ENCODE assay signal across 20 cellular contexts in genomic region chr13:37473035-37473434, GRCh38.
DNase-seq lines count a peak whose midpoint lies in the region; ATAC-seq and TF ChIP-seq lines count a peak whose summit lies in the region.
"Had no signal": no experiment of that assay in that cellular context is flagged by ENCODE, and none has a peak within 500 bp of the region (broad histone marks: within the 10 kb centered on the region; RNA-seq: fewer than 3 reads in every experiment).

No MANE protein-coding gene starts in this region.

- H3K4me3 Mint-ChIP-seq in WTC11, result no peak overlapping the region
- no peak overlapping the region for H3K4me3 Mint-ChIP-seq in activated T-cell treated with anti-CD3 and anti-CD28 coated beads, Interleukin-2, amount 50 U/mL, for 24 hours
- H3K4me3 Mint-ChIP-seq: B cell had no signal

- peak; percentile 17 for DNase-seq in D341Med (ENCODE audit: low spot score)
- DNase-seq in HCT116 (ENCODE audit: low read depth, low spot score), result no peak
- DNase-seq in WTC11 (ENCODE audit: low spot score), result peak; percentile 53
- peak; percentile 42 for DNase-seq in mesendoderm
- DNase-seq in activated T-cell treated with anti-CD3 and anti-CD28 coated beads, Interleukin-2, amount 50 U/mL, for 24 hours, result no peak
- DNase-seq: activated CD4-positive, alpha-beta T cell treated with anti-CD3 and anti-CD28 coated beads for 48 hours; activated naive CD4-positive, alpha-beta T cell treated with anti-CD3 and anti-CD28 coated beads, Interleukin-2, amount 50 U/mL, for 16 hours; activated T-cell treated with anti-CD3 and anti-CD28 coated beads for 4 hours; lower lobe of right lung; NCI-H1694 treated with DMSO at 0.1 percent for 48 hours; NCI-H510A treated with DMSO at 0.1 percent for 48 hours; pancreas; stimulated activated CD4-positive, alpha-beta T cell treated with anti-CD3 and anti-CD28 coated beads, Interleukin-4, amount 100 ng/mL, for 4 hours; stimulated activated CD8-positive, alpha-beta memory T cell treated with anti-CD3 and anti-CD28 coated beads, Interleukin-4, amount 100 ng/mL, for 48 hours had no signal

- no peak overlapping the region for H3K4ac ChIP-seq in mesendoderm (ENCODE audit: low read depth, low read length)

- H2BK120ac ChIP-seq in mesendoderm (ENCODE audit: low read depth, low read length), result no peak overlapping the region

- WGBS in mesendoderm (ENCODE audit: extremely low coverage, insufficient coverage, low lambda C conversion rate), result no CpG with 5 or more reads among the region's 5 CpGs

- H3K36me3 Mint-ChIP-seq in WTC11, result no peaks in the 10 kb centered on the region
- no peaks in the 10 kb centered on the region for H3K36me3 Mint-ChIP-seq in activated T-cell treated with anti-CD3 and anti-CD28 coated beads, Interleukin-2, amount 50 U/mL, for 24 hours (ENCODE audit: low read depth)

- H3K79me1 ChIP-seq in mesendoderm (ENCODE audit: low read length), result no peaks in the 10 kb centered on the region

- CTCF ChIA-PET in HCT116 (lab: Charles Lee), result no interaction called here
- CTCF ChIA-PET in WTC11 (lab: Charles Lee), result no interaction called here

- H3K4me2 ChIP-seq in HCT116 (ENCODE audit: low read length) (no peak overlapping the region), mesendoderm (ENCODE audit: low read length) (no peak overlapping the region)

- H3K18ac ChIP-seq in mesendoderm (ENCODE audit: low read length), result no peak overlapping the region

- no peak overlapping the region for H2BK5ac ChIP-seq in mesendoderm (ENCODE audit: low read length)

- TF ChIP-seq CTCF in HCT116 (IDR thresholded peaks at IDR 0.05 in 2 of 3, conservative IDR thresholded peaks at IDR 0.05 in 1 of 3; ENCODE audit: borderline replicate concordance in 1 of 3, insufficient read depth in 1 of 3, low read depth in 2 of 3, low read length in 2 of 3), result peak in 2 of 3 experiments; percentile 15 to 30; a peak in 2 of 6 replicates
- peak; percentile 51; the same call in 1 of the 2 replicates for TF ChIP-seq CTCF in WTC11 (IDR thresholded peaks at IDR 0.05)

- H3K4me3 ChIP-seq in HCT116 (replicated peaks in 1 of 2; ENCODE audit: low read depth in 1 of 2, low read length in 2 of 2), result no peak overlapping the region
- H3K4me3 ChIP-seq in mesendoderm (ENCODE audit: low read length), result no peak overlapping the region
- H3K4me3 ChIP-seq: coronary artery, lower lobe of right lung, pancreas, SK-N-MC, skin epidermis had no signal

- no peak overlapping the region for H3K56ac ChIP-seq in mesendoderm (ENCODE audit: low read length)

- intact Hi-C loops in HCT116 (cut with micrococcal nuclease), result no loop called here

- POLR2A ChIA-PET in HCT116 (lab: Charles Lee), result no interaction called here
- POLR2A ChIA-PET in WTC11 (lab: Charles Lee), result no interaction called here

- no peak overlapping the region for H4K5ac ChIP-seq in mesendoderm (ENCODE audit: low read length)

- H4K8ac ChIP-seq in mesendoderm (ENCODE audit: low read depth, low read length), result no peak overlapping the region

- RAD21 ChIA-PET in HCT116 (lab: Charles Lee; ENCODE audit: low non-redundant PET in 1 of 2, low total read pairs in 2 of 2, uncharacterized antibody in 2 of 2, unreplicated experiment in 2 of 2), result no interaction called here

- peaks cover 4 to 30% of the 10 kb centered on the region in 2 experiments; a peak in 2 of 4 replicates for H3K9me3 ChIP-seq in HCT116 (ENCODE audit: control insufficient read depth in 1 of 2, insufficient read depth in 1 of 2, low read depth in 1 of 2, low read length in 2 of 2)
- H3K9me3 ChIP-seq: lower lobe of right lung, pancreas had no signal

- H3K27ac ChIP-seq in HCT116 (ENCODE audit: low read depth, low read length) (no peak overlapping the region), mesendoderm (ENCODE audit: low read depth, low read length) (no peak overlapping the region)
- H3K27ac ChIP-seq: coronary artery, lower lobe of right lung, pancreas, SK-N-MC, skin epidermis had no signal

- TF ChIP-seq RAD21 in HCT116 (IDR thresholded peaks at IDR 0.05; ENCODE audit: low read depth), result no peak

- no peak overlapping the region for H3K27ac Mint-ChIP-seq in WTC11
- no peak overlapping the region for H3K27ac Mint-ChIP-seq in activated T-cell treated with anti-CD3 and anti-CD28 coated beads, Interleukin-2, amount 50 U/mL, for 24 hours
- H3K27ac Mint-ChIP-seq: B cell had no signal

- no peak for ATAC-seq in HCT116
- ATAC-seq in WTC11, result peak; percentile 94
- no peak for ATAC-seq in GM19351 (IDR thresholded peaks at IDR 0.05; ENCODE audit: unreplicated experiment)
- ATAC-seq in HG02759 (IDR thresholded peaks at IDR 0.05; ENCODE audit: unreplicated experiment), result no peak
- ATAC-seq: lower lobe of right lung, pancreas had no signal

- H3K9me2 ChIP-seq in HCT116 (ENCODE audit: insufficient read depth), result no peaks in the 10 kb centered on the region

- H2AK5ac ChIP-seq in mesendoderm (ENCODE audit: low read length), result no peak overlapping the region

- H3K4me1 Mint-ChIP-seq in WTC11, result peaks cover 15% of the 10 kb centered on the region
- no peaks in the 10 kb centered on the region for H3K4me1 Mint-ChIP-seq in activated T-cell treated with anti-CD3 and anti-CD28 coated beads, Interleukin-2, amount 50 U/mL, for 24 hours (ENCODE audit: low read depth)
- H3K4me1 Mint-ChIP-seq: B cell had no signal

- H3K36me3 ChIP-seq in HCT116 (ENCODE audit: control insufficient read depth in 1 of 2, insufficient read depth in 2 of 2, low read length in 2 of 2), result no peaks in the 10 kb centered on the region
- no peaks in the 10 kb centered on the region for H3K36me3 ChIP-seq in mesendoderm (ENCODE audit: control insufficient read depth, insufficient read depth, low read length)
- H3K36me3 ChIP-seq: lower lobe of right lung, pancreas had no signal

- H3K9ac ChIP-seq in HCT116 (ENCODE audit: low read length), result no peak overlapping the region
- H3K9ac ChIP-seq in mesendoderm (ENCODE audit: low read length), result no peak overlapping the region

- H2AFZ ChIP-seq in HCT116 (ENCODE audit: low read depth, low read length, poor library complexity, severe bottlenecking), result no peak overlapping the region

- H3K4me1 ChIP-seq in HCT116 (ENCODE audit: control insufficient read depth in 1 of 2, insufficient read depth in 2 of 2, low read length in 2 of 2) (no peaks in the 10 kb centered on the region), mesendoderm (ENCODE audit: control insufficient read depth, low read depth, low read length) (no peaks in the 10 kb centered on the region)
- H3K4me1 ChIP-seq: lower lobe of right lung, pancreas had no signal

- no peaks in the 10 kb centered on the region for H4K20me1 ChIP-seq in HCT116 (ENCODE audit: insufficient read depth)

- H3K23ac ChIP-seq in mesendoderm (ENCODE audit: low read length), result no peak overlapping the region

- BruUV-seq in HCT116 (replicated peaks; lab: Mats Ljungman, UMichigan), result no TSS peak

- TF ChIP-seq POLR2A in HCT116 (IDR thresholded peaks at IDR 0.05; ENCODE audit: borderline replicate concordance, extremely low read depth, insufficient read depth, insufficient read length), result no peak

- H2BK15ac ChIP-seq in mesendoderm (replicated peaks; ENCODE audit: low read depth), result no peak overlapping the region

- H3K79me2 ChIP-seq in HCT116 (ENCODE audit: insufficient read depth, low read length) (no peaks in the 10 kb centered on the region), mesendoderm (ENCODE audit: control insufficient read depth, insufficient read depth, low read length) (no peaks in the 10 kb centered on the region)

- H3K9me3 Mint-ChIP-seq in WTC11, result peaks cover 12% of the 10 kb centered on the region
- peaks cover 11% of the 10 kb centered on the region for H3K9me3 Mint-ChIP-seq in activated T-cell treated with anti-CD3 and anti-CD28 coated beads, Interleukin-2, amount 50 U/mL, for 24 hours

- H3K27me3 ChIP-seq in HCT116 (ENCODE audit: insufficient read depth, low read length), result no peaks in the 10 kb centered on the region
- no peaks in the 10 kb centered on the region for H3K27me3 ChIP-seq in mesendoderm (ENCODE audit: insufficient read depth, low read length, poor library complexity)
- H3K27me3 ChIP-seq: pancreas had no signal

- peaks cover 35% of the 10 kb centered on the region for H3K27me3 Mint-ChIP-seq in WTC11 (ENCODE audit: low read depth)
- H3K27me3 Mint-ChIP-seq in activated T-cell treated with anti-CD3 and anti-CD28 coated beads, Interleukin-2, amount 50 U/mL, for 24 hours, result no peaks in the 10 kb centered on the region
- H3K27me3 Mint-ChIP-seq: B cell had no signal

TF ChIP-seq in HCT116, 20 proteins besides CTCF, POLR2A, EP300 and RAD21:
- TF ChIP-seq, protein P1, sequence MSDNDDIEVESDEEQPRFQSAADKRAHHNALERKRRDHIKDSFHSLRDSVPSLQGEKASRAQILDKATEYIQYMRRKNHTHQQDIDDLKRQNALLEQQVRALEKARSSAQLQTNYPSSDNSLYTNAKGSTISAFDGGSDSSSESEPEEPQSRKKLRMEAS (IDR thresholded peaks at IDR 0.05), result no peak
- TF ChIP-seq FOSL1 (IDR thresholded peaks at IDR 0.05; ENCODE audit: low read depth) (no peak), CEBPB (IDR thresholded peaks at IDR 0.05; ENCODE audit: low read depth) (no peak), ZFX (IDR thresholded peaks at IDR 0.05) (no peak)

TF ChIP-seq in WTC11, 78 proteins besides CTCF, POLR2A, EP300 and RAD21 (continues in another document):
- TF ChIP-seq, protein P2, sequence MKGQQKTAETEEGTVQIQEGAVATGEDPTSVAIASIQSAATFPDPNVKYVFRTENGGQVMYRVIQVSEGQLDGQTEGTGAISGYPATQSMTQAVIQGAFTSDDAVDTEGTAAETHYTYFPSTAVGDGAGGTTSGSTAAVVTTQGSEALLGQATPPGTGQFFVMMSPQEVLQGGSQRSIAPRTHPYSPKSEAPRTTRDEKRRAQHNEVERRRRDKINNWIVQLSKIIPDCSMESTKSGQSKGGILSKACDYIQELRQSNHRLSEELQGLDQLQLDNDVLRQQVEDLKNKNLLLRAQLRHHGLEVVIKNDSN (CRISPR knock-in tag; IDR thresholded peaks at IDR 0.05), result no peak
- no peak for TF ChIP-seq ZNF121 (CRISPR knock-in tag; IDR thresholded peaks at IDR 0.05)
- TF ChIP-seq NFE2L1 (CRISPR knock-in tag; IDR thresholded peaks at IDR 0.05), result no peak
- TF ChIP-seq ZNF396 (CRISPR knock-in tag; IDR thresholded peaks at IDR 0.05; ENCODE audit: borderline replicate concordance), result no peak
- no peak for TF ChIP-seq ESRRA (CRISPR knock-in tag; IDR thresholded peaks at IDR 0.05; ENCODE audit: borderline replicate concordance)

Comparison
In these comparisons a context has a peak if more than half of its experiments do, and no peak if none do; other contexts are left out.
1. DNase-seq: peak in D341Med (single experiment), WTC11 (single experiment) and mesendoderm (single experiment); none in HCT116 (single experiment) and activated T-cell treated with anti-CD3 and anti-CD28 coated beads, Interleukin-2, amount 50 U/mL, for 24 hours (single experiment).